8 cellular contexts compared by ENCODE assay signal in genomic region chr9:68306391-68306964, GRCh38. TPM values are rescaled to one million over a fixed set of nuclear protein-coding genes. Genes with fewer than 3 reads are reported as not detected.
"Had no signal": no experiment of that assay in that cellular context is flagged by ENCODE, and none has a peak within 500 bp of the region (broad histone marks: within the 10 kb centered on the region; RNA-seq: fewer than 3 reads in every experiment).

No MANE protein-coding gene starts in this region.

RNA-seq across cellular contexts. Expression of gene FOXD4L3, which starts 3.8 kb away (rescaled TPM):
- total RNA-seq: activated CD4-positive, alpha-beta memory T cell treated with anti-CD3 and anti-CD28 coated beads for 36 hours; activated naive CD4-positive, alpha-beta T cell treated with anti-CD3 and anti-CD28 coated beads for 36 hours; activated T-cell treated with anti-CD3 and anti-CD28 coated beads, Interleukin-2, amount 50 U/mL, for 4 hours; PC-3; SK-MEL-5; T-helper 17 cell had no signal

RNA-seq across cellular contexts. Expression of gene PGM5, which starts 49.9 kb away (rescaled TPM):
- total RNA-seq: activated CD4-positive, alpha-beta memory T cell treated with anti-CD3 and anti-CD28 coated beads for 36 hours; activated CD4-positive, alpha-beta T cell treated with anti-CD3 and anti-CD28 coated beads, Interleukin-2, amount 10 ng/mL, durations not matched to agents 7 days and 5 days; activated naive CD4-positive, alpha-beta T cell treated with anti-CD3 and anti-CD28 coated beads for 36 hours; activated T-cell treated with anti-CD3 and anti-CD28 coated beads, Interleukin-2, amount 50 U/mL, for 4 hours; MCF 10A had no signal
